In the genomic region with DNA sequence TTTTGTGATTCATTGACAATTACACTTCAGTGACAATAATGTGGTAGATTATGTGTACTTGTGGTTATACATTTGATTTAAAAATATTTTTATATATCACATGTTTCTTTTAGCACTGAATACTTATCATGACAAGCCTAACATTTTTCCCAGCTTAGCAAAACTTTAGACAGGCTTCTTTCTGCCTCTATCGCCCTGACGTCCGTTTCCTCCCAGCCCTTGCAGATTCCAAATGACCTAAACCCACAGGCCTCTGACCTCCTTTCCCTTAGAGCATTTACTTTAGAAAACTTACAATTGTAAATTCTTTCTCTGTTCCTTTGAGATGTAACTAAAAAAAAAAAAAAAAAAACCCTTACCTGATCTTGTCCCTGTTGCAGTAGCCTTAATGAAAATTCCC, we compare ENCODE assay signal across 27 cellular contexts.
DNase-seq lines count a peak whose midpoint lies in the region; ATAC-seq, FAIRE-seq and TF ChIP-seq lines count a peak whose summit lies in the region.
"Had no signal": no experiment of that assay in that cellular context is flagged by ENCODE, and none has a peak within 500 bp of the region (broad histone marks: within the 10 kb centered on the region; RNA-seq: fewer than 3 reads in every experiment).

No MANE protein-coding gene starts in this region.

- H3K79me1 ChIP-seq in trophoblast cell (ENCODE audit: low read length), result no peaks in the 10 kb centered on the region

- H3K4me1 ChIP-seq in astrocyte (ENCODE audit: insufficient read depth, low read length) (no peaks in the 10 kb centered on the region), trophoblast cell (ENCODE audit: control insufficient read depth in 1 of 2, insufficient read depth in 2 of 2, low read length in 2 of 2) (no peaks in the 10 kb centered on the region), left lung (no peaks in the 10 kb centered on the region)
- H3K4me1 ChIP-seq: A549, HAP-1 had no signal

- H3K79me2 ChIP-seq in astrocyte (ENCODE audit: insufficient read depth, low read length) (no peaks in the 10 kb centered on the region), trophoblast cell (ENCODE audit: control insufficient read depth, insufficient read depth, low read length, poor library complexity) (no peaks in the 10 kb centered on the region)

- H3K9ac ChIP-seq in astrocyte (ENCODE audit: low read length) (no peak overlapping the region), trophoblast cell (ENCODE audit: low read length) (no peak overlapping the region)
- H3K9ac ChIP-seq: SK-N-SH had no signal

- peak overlapping the region; percentile 91 for H3K27ac Mint-ChIP-seq in astrocyte (ENCODE audit: unreplicated experiment)
- H3K27ac Mint-ChIP-seq: CD4-positive, alpha-beta memory T cell; HFFc6 had no signal

- no peak overlapping the region for H4K8ac ChIP-seq in trophoblast cell (ENCODE audit: low read depth, low read length)

- no CpG with 5 or more reads among the region's 3 CpGs for WGBS in trophoblast cell (ENCODE audit: extremely low coverage, insufficient coverage, insufficient read length)

- H2BK120ac ChIP-seq in trophoblast cell (ENCODE audit: insufficient read depth, low read length, poor library complexity), result no peak overlapping the region

- H3K9me3 ChIP-seq in astrocyte (ENCODE audit: insufficient read depth, low read depth, low read length) (no peaks in the 10 kb centered on the region), trophoblast cell (ENCODE audit: insufficient read depth, low read depth, low read length) (no peaks in the 10 kb centered on the region), left lung (peaks cover 0 to 6% of the 10 kb centered on the region in 2 donors)
- H3K9me3 ChIP-seq: A549, HAP-1, SK-N-SH had no signal

- TF ChIP-seq CTCF in astrocyte (IDR thresholded peaks at IDR 0.05; ENCODE audit: insufficient read depth, low read depth, low read length) (no peak), left lung (IDR thresholded peaks at IDR 0.05) (no peak)

- H3K4me2 ChIP-seq in astrocyte (ENCODE audit: low read length), result no peak overlapping the region
- no peak overlapping the region for H3K4me2 ChIP-seq in trophoblast cell (ENCODE audit: low read length)
- H3K4me2 ChIP-seq: A549, SK-N-SH had no signal

- no peak overlapping the region for H3K18ac ChIP-seq in trophoblast cell (ENCODE audit: low read length)

- H3K27me3 Mint-ChIP-seq in astrocyte (ENCODE audit: low read depth, unreplicated experiment), result no peaks in the 10 kb centered on the region
- H3K27me3 Mint-ChIP-seq: CD4-positive, alpha-beta memory T cell had no signal

- H3K4ac ChIP-seq in trophoblast cell (ENCODE audit: low read depth, low read length), result no peak overlapping the region

- H2AK5ac ChIP-seq in trophoblast cell (ENCODE audit: low read length), result no peak overlapping the region

- H3K4me3 ChIP-seq in astrocyte (ENCODE audit: insufficient read depth, low read depth, low read length), result no peak overlapping the region
- H3K4me3 ChIP-seq in trophoblast cell (ENCODE audit: low read depth, low read length), result no peak overlapping the region
- H3K4me3 ChIP-seq in left lung, result no peak overlapping the region
- H3K4me3 ChIP-seq: A549, HAP-1 had no signal

- intact Hi-C loops in left lung (cut with DNase I), result no loop called here

- H2BK5ac ChIP-seq in trophoblast cell (ENCODE audit: low read depth, low read length, poor library complexity), result no peak overlapping the region

- ATAC-seq in GM21528 (IDR thresholded peaks at IDR 0.05; ENCODE audit: low FRiP score, unreplicated experiment) (no peak), left lung (no peak)
- ATAC-seq: A549 had no signal

- no peaks in the 10 kb centered on the region for H4K20me1 ChIP-seq in astrocyte (ENCODE audit: insufficient read depth, low read length)

- no peaks in the 10 kb centered on the region for H3K36me3 Mint-ChIP-seq in astrocyte (ENCODE audit: low read depth, unreplicated experiment)
- H3K36me3 Mint-ChIP-seq: CD4-positive, alpha-beta memory T cell had no signal

- FAIRE-seq in astrocyte (lab: Jason Lieb, UNC), result no peak
- FAIRE-seq: A549, GM18507, RCC 7860 had no signal

- peak; percentile 78 for DNase-seq in LHCN-M2 (ENCODE audit: low read depth)
- no peak for DNase-seq in astrocyte (ENCODE audit: low read depth)
- DNase-seq in foreskin melanocyte, result peak; percentile 3
- DNase-seq in trophoblast cell, result peak; percentile 5 to 44
- DNase-seq in stimulated activated CD4-positive, alpha-beta T cell treated with anti-CD3 and anti-CD28 coated beads, Interleukin-12 subunit alpha, Interleukin-12 subunit beta, amount 100 ng/mL, for 4 hours, result no peak
- no peak for DNase-seq in left lung
- DNase-seq: C1 segment of cervical spinal cord; CD4-positive, alpha-beta memory T cell; COR-L47; DMS53; GOT3; HFFc6; IMR-90; KG1; NCI-H1092 treated with DMSO at 0.1 percent for 48 hours; NCI-H1436; NCI-H187 treated with DMSO at 0.1 percent for 48 hours; NCI-H2107; NCI-H446; NCI-H524 treated with DMSO at 0.1 percent for 48 hours; NCI-H774; SK-N-SH had no signal

- H3K9me3 Mint-ChIP-seq in astrocyte (ENCODE audit: unreplicated experiment), result no peaks in the 10 kb centered on the region

- no peak overlapping the region for H4K91ac ChIP-seq in trophoblast cell (ENCODE audit: low read depth, low read length)

- no peak overlapping the region for H3K4me3 Mint-ChIP-seq in astrocyte (ENCODE audit: unreplicated experiment)
- H3K4me3 Mint-ChIP-seq: CD4-positive, alpha-beta memory T cell; HFFc6 had no signal

- H3K23ac ChIP-seq in trophoblast cell (ENCODE audit: low read length), result no peak overlapping the region

- H3K27ac ChIP-seq in astrocyte (ENCODE audit: low read depth, low read length) (peak overlapping the region; percentile 41), trophoblast cell (ENCODE audit: low read depth, low read length) (no peak overlapping the region), left lung (no peak overlapping the region)
- H3K27ac ChIP-seq: A549 had no signal

- no peak overlapping the region for H4K12ac ChIP-seq in trophoblast cell (ENCODE audit: low read depth, low read length)

- H2AFZ ChIP-seq in astrocyte (ENCODE audit: low read depth, low read length), result no peak overlapping the region
- no peak overlapping the region for H2AFZ ChIP-seq in trophoblast cell (ENCODE audit: insufficient read depth, low read length, poor library complexity)

- no peaks in the 10 kb centered on the region for H3K27me3 ChIP-seq in astrocyte (ENCODE audit: insufficient read depth, low read length)
- H3K27me3 ChIP-seq in trophoblast cell (ENCODE audit: insufficient read depth, low read length), result no peaks in the 10 kb centered on the region
- no peaks in the 10 kb centered on the region for H3K27me3 ChIP-seq in left lung

- no peaks in the 10 kb centered on the region for H3K36me3 ChIP-seq in astrocyte (ENCODE audit: insufficient read depth, low read length)
- no peaks in the 10 kb centered on the region for H3K36me3 ChIP-seq in trophoblast cell (ENCODE audit: control insufficient read depth in 1 of 2, insufficient read depth in 2 of 2, low read length in 2 of 2)
- no peaks in the 10 kb centered on the region for H3K36me3 ChIP-seq in left lung
- H3K36me3 ChIP-seq: HAP-1 had no signal

- H3K4me1 Mint-ChIP-seq in astrocyte (ENCODE audit: low read depth, unreplicated experiment), result peaks cover 6% of the 10 kb centered on the region
- H3K4me1 Mint-ChIP-seq: CD4-positive, alpha-beta memory T cell had no signal

- no peak overlapping the region for H2BK12ac ChIP-seq in trophoblast cell (ENCODE audit: low read length)

- H3K14ac ChIP-seq in trophoblast cell (ENCODE audit: low read length), result no peak overlapping the region

Comparison
In these comparisons a context has a peak if more than half of its experiments do, and no peak if none do; other contexts are left out.
1. DNase-seq: peak in LHCN-M2 (single experiment), foreskin melanocyte (single experiment) and trophoblast cell (2 of 2); none in astrocyte (single experiment), stimulated activated CD4-positive, alpha-beta T cell treated with anti-CD3 and anti-CD28 coated beads, Interleukin-12 subunit alpha, Interleukin-12 subunit beta, amount 100 ng/mL, for 4 hours (single experiment) and left lung (0 of 2).